ENCODE assay signal across 8 cellular contexts in the genomic region with DNA sequence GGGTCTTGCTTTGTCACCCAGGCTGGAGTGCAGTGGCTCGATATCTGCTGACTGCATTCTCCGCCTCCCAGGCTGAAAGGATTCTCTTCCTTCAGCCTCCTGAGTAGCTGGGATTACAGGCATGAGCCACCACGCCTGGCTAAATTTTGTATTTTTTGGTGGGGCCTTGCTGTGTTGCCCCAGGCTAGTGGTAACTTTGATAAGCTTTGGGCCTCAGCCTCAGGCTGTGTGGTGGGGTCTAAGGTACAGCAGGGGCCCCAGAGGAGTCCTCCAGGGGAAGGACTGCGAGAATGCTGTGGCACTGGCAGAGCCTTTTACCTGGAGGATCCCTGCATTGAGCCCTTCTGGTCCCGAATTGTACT. TPM values are rescaled to one million over a fixed set of nuclear protein-coding genes. Genes with fewer than 3 reads are reported as not detected.
DNase-seq lines count a peak whose midpoint lies in the region; ATAC-seq, FAIRE-seq and TF ChIP-seq lines count a peak whose summit lies in the region.

No MANE protein-coding gene starts in this region.

- H3K4me1 Mint-ChIP-seq in MCF 10A (ENCODE audit: insufficient read depth, unreplicated experiment) = peaks cover 21% of the 10 kb centered on the region

- H3K27ac ChIP-seq in breast epithelium (peak overlapping the region; percentile 23 to 35), RWPE1 (peak overlapping the region; percentile 94), kidney (ENCODE audit: low read depth in 2 of 2, low read length in 2 of 2) (peak overlapping the region; percentile 70 to 96), transverse colon (peak overlapping the region; percentile 21 to 99 (median 66))

- no peaks in the 10 kb centered on the region for H3K27me3 Mint-ChIP-seq in MCF 10A (ENCODE audit: insufficient read depth, unreplicated experiment)

- in situ Hi-C loops in transverse colon (cut with MboI; ENCODE audit: low pct_ligation_motif_present in 1 of 4, low pct_unique_long_range_greater_than_20kb in 1 of 4, low sequenced_read_pairs in 3 of 4) = loop anchor here in 1 of 4 donors (25.0 kb wide), 1 partner anchor 91 kb away; the partner anchor contains the start of gene JSRP1

- H3K4me3 Mint-ChIP-seq in MCF 10A (ENCODE audit: unreplicated experiment) = no peak overlapping the region

- TF ChIP-seq EP300 in transverse colon (IDR thresholded peaks at IDR 0.05; ENCODE audit: low read depth) = no peak

- no peak for DNase-seq in breast epithelium (ENCODE audit: low spot score in 2 of 2)
- no peak for DNase-seq in MCF 10A (ENCODE audit: unreplicated experiment)
- no peak for DNase-seq in RWPE1 (ENCODE audit: low spot score)
- no peak for DNase-seq in kidney
- no peak for DNase-seq in transverse colon
- no peak for DNase-seq in mucosa of gallbladder (ENCODE audit: low spot score)
- DNase-seq in SKM-1 (lab: John Stamatoyannopoulos, UW; ENCODE audit: unreplicated experiment) = no peak

- no peak for FAIRE-seq in kidney (lab: Jason Lieb, UNC)

- no peaks in the 10 kb centered on the region for H3K9me3 Mint-ChIP-seq in MCF 10A (ENCODE audit: unreplicated experiment)

- peak overlapping the region in 1 of 2 donors; percentile 53 for H3K9ac ChIP-seq in kidney (ENCODE audit: low read length in 2 of 2)

- ATAC-seq in GM21367 (IDR thresholded peaks at IDR 0.05; ENCODE audit: unreplicated experiment) = no peak

- H3K4me1 ChIP-seq in breast epithelium = peaks cover 11 to 28% of the 10 kb centered on the region in 2 donors
- H3K4me1 ChIP-seq in kidney (ENCODE audit: control insufficient read depth in 1 of 2, insufficient read depth in 1 of 2, low read depth in 1 of 2, low read length in 2 of 2) = peaks cover 52 to 53% of the 10 kb centered on the region in 2 donors
- peaks cover 51 to 76% (median 60%) of the 10 kb centered on the region in 4 donors for H3K4me1 ChIP-seq in transverse colon

- H3K36me3 ChIP-seq in breast epithelium (no peaks in the 10 kb centered on the region), kidney (ENCODE audit: control insufficient read depth in 1 of 2, insufficient read depth in 2 of 2, low read length in 2 of 2) (no peaks in the 10 kb centered on the region), transverse colon (no peaks in the 10 kb centered on the region)

- CTCF ChIA-PET in MCF 10A (lab: Yijun Ruan, JAX) (interaction anchor here (0.6 to 1.8 kb wide), 2 partner anchors 15 to 1095 kb away, joined by 3 to 5 read pairs; no protein-coding TSS in a partner anchor), RWPE1 (lab: Yijun Ruan, JAX) (interaction anchor here (1.3 kb wide), 1 partner anchor 15 kb away, joined by 4 read pairs; no protein-coding TSS in a partner anchor)

- H3K27me3 ChIP-seq in breast epithelium = no peaks in the 10 kb centered on the region
- no peaks in the 10 kb centered on the region for H3K27me3 ChIP-seq in transverse colon

- intact Hi-C loops in breast epithelium (cut with DNase I; ENCODE audit: low total_unique reads) (no loop called here), MCF 10A (cut with micrococcal nuclease) (no loop called here), kidney (cut with DNase I) (no loop called here), transverse colon (cut with DNase I; ENCODE audit: low total_unique reads) (no loop called here)

- POLR2A ChIA-PET in MCF 10A (lab: Yijun Ruan, JAX) = no interaction called here
- POLR2A ChIA-PET in RWPE1 (lab: Yijun Ruan, JAX; ENCODE audit: low non-redundant PET) = no interaction called here

- TF ChIP-seq CTCF in breast epithelium (IDR thresholded peaks at IDR 0.05) (no peak), MCF 10A (IDR thresholded peaks at IDR 0.05; ENCODE audit: unreplicated experiment) (no peak), RWPE1 (conservative IDR thresholded peaks at IDR 0.05; ENCODE audit: low read depth) (no peak), kidney (IDR thresholded peaks at IDR 0.05; ENCODE audit: borderline replicate concordance, extremely low read depth, insufficient read depth) (no peak), transverse colon (IDR thresholded peaks at IDR 0.05) (no peak)

- TF ChIP-seq POLR2A in breast epithelium (IDR thresholded peaks at IDR 0.05) (no peak), transverse colon (IDR thresholded peaks at IDR 0.05) (no peak)

- H3K9me3 ChIP-seq in breast epithelium (no peaks in the 10 kb centered on the region), kidney (ENCODE audit: control insufficient read depth in 1 of 2, low read length in 2 of 2) (no peaks in the 10 kb centered on the region), transverse colon (no peaks in the 10 kb centered on the region)

- H3K4me3 ChIP-seq in breast epithelium (no peak overlapping the region), kidney (ENCODE audit: low read length in 2 of 2) (no peak overlapping the region), transverse colon (no peak overlapping the region)

- no peak overlapping the region for H3K27ac Mint-ChIP-seq in MCF 10A (ENCODE audit: low read depth, unreplicated experiment)

- H3K36me3 Mint-ChIP-seq in MCF 10A (ENCODE audit: insufficient read depth, unreplicated experiment) = peaks cover 11% of the 10 kb centered on the region

- 83% methylated on average over 5 of the region's 5 CpGs; no CpG with 5 or more reads in 1 of the 2 donors for WGBS in transverse colon (ENCODE audit: low coverage in 1 of 2), 2 donors

- BruUV-seq in MCF 10A (replicated peaks; lab: Mats Ljungman, UMichigan) = no TSS peak

RNA-seq across cellular contexts. Expression of gene DOT1L, which starts 7.2 kb away (rescaled TPM):
- 10 to 100 TPM in 1 of 3 donors, 1 to 10 TPM in 2; 7.7 to 10.2 (median 8.0) TPM for total RNA-seq in breast epithelium
- total RNA-seq in MCF 10A (2022) = 27.0 and 28.4 TPM in 2 replicates
- 32.0 TPM for total RNA-seq in kidney
- 5.7 TPM for polyA plus RNA-seq in kidney (ENCODE audit: insufficient read depth, low read depth, low replicate concordance)
- 100 to 1,000 TPM in 1 of 4 donors, 10 to 100 TPM in 3; 27.3 to 122 (median 47.0) TPM for total RNA-seq in transverse colon
- 40.1 TPM for total RNA-seq in mucosa of gallbladder

RNA-seq across cellular contexts. Expression of gene AP3D1, which starts 19.6 kb away (rescaled TPM):
- 10 to 100 TPM; 53.6 to 68.5 (median 54.0) TPM for total RNA-seq in breast epithelium
- 172 and 181 TPM in 2 replicates for total RNA-seq in MCF 10A (2022)
- total RNA-seq in kidney = 125 TPM
- polyA plus RNA-seq in kidney (ENCODE audit: insufficient read depth, low read depth, low replicate concordance) = 68.4 TPM
- 100 to 1,000 TPM; 101 to 189 (median 152) TPM for total RNA-seq in transverse colon
- 125 TPM for total RNA-seq in mucosa of gallbladder

Comparison
In these comparisons a context has a peak if more than half of its experiments do, and no peak if none do; other contexts are left out.
1. H3K27ac ChIP-seq: peak in every context shown above with its lines; median percentile 94 in RWPE1; 83 in kidney; 66 in transverse colon; 29 in breast epithelium.